Comparison of ENCODE assay signal across 8 cellular contexts in the genomic region with DNA sequence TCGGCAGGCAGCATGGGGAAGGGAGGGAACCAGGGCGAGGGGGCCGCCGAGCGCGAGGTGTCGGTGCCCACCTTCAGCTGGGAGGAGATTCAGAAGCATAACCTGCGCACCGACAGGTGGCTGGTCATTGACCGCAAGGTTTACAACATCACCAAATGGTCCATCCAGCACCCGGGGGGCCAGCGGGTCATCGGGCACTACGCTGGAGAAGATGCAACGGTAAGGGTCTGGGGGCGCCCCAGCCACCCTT. TPM values are rescaled to one million over a fixed set of nuclear protein-coding genes. Genes with fewer than 3 reads are reported as not detected.
DNase-seq lines count a peak whose midpoint lies in the region; TF ChIP-seq lines count a peak whose summit lies in the region.

No MANE protein-coding gene starts in this region.

- WGBS in trophoblast cell (ENCODE audit: extremely low coverage, insufficient coverage, insufficient read length): no CpG with 5 or more reads among the region's 16 CpGs

- peak overlapping the region; percentile 94 for H3K4me2 ChIP-seq in trophoblast cell (ENCODE audit: low read length)

- peak overlapping the region; percentile 96 for H3K18ac ChIP-seq in trophoblast cell (ENCODE audit: low read length)

- H2AFZ ChIP-seq in trophoblast cell (ENCODE audit: insufficient read depth, low read length, poor library complexity): peak overlapping the region; percentile 68

- H4K91ac ChIP-seq in trophoblast cell (ENCODE audit: low read depth, low read length): peak overlapping the region; percentile 93

- DNase-seq in GM12864 (ENCODE audit: low read depth): no peak
- DNase-seq in MG63: no peak
- no peak for DNase-seq in epithelial cell of prostate (ENCODE audit: low read depth, low spot score)
- no peak for DNase-seq in trophoblast cell
- no peak for DNase-seq in RPMI8226
- no peak for DNase-seq in NCI-H1930 (lab: John Stamatoyannopoulos, UW)
- DNase-seq in OCI-M1 (lab: John Stamatoyannopoulos, UW): no peak
- DNase-seq in NCI-H1417 (lab: John Stamatoyannopoulos, UW): no peak

- peak overlapping the region; percentile 50 for H2BK120ac ChIP-seq in trophoblast cell (ENCODE audit: insufficient read depth, low read length, poor library complexity)

- peaks cover 39% of the 10 kb centered on the region for H3K79me2 ChIP-seq in trophoblast cell (ENCODE audit: control insufficient read depth, insufficient read depth, low read length, poor library complexity)

- TF ChIP-seq CTCF in GM12864 (IDR thresholded peaks at IDR 0.05; ENCODE audit: low read depth, low read length, missing control alignments): no peak

- H3K9ac ChIP-seq in trophoblast cell (ENCODE audit: low read length): peak overlapping the region; percentile 91

- H3K36me3 ChIP-seq in MG63: no peaks in the 10 kb centered on the region
- H3K36me3 ChIP-seq in trophoblast cell (ENCODE audit: control insufficient read depth in 1 of 2, insufficient read depth in 2 of 2, low read length in 2 of 2): peaks cover 18 to 20% of the 10 kb centered on the region in 2 experiments

- H3K9me3 ChIP-seq in MG63: no peaks in the 10 kb centered on the region
- no peaks in the 10 kb centered on the region for H3K9me3 ChIP-seq in trophoblast cell (ENCODE audit: insufficient read depth, low read depth, low read length)

- H4K8ac ChIP-seq in trophoblast cell (ENCODE audit: low read depth, low read length): peak overlapping the region; percentile 82

- H3K4me3 ChIP-seq in GM12864 (ENCODE audit: low read depth, low read length) (peak overlapping the region; percentile 71), MG63 (peak overlapping the region; percentile 37), trophoblast cell (ENCODE audit: low read depth, low read length) (peak overlapping the region; percentile 92)

- H3K79me1 ChIP-seq in trophoblast cell (ENCODE audit: low read length): peaks cover 26% of the 10 kb centered on the region

- H4K12ac ChIP-seq in trophoblast cell (ENCODE audit: low read depth, low read length): peak overlapping the region; percentile 76

- peak overlapping the region; percentile 87 for H3K4ac ChIP-seq in trophoblast cell (ENCODE audit: low read depth, low read length)

- H2BK12ac ChIP-seq in trophoblast cell (ENCODE audit: low read length): no peak overlapping the region

- H3K4me1 ChIP-seq in trophoblast cell (ENCODE audit: control insufficient read depth in 1 of 2, insufficient read depth in 2 of 2, low read length in 2 of 2): peaks cover 6 to 35% of the 10 kb centered on the region in 2 experiments

- H2AK5ac ChIP-seq in trophoblast cell (ENCODE audit: low read length): peak overlapping the region; percentile 27

- peak overlapping the region; percentile 83 for H3K14ac ChIP-seq in trophoblast cell (ENCODE audit: low read length)

- H3K23ac ChIP-seq in trophoblast cell (ENCODE audit: low read length): no peak overlapping the region

- peaks cover 14% of the 10 kb centered on the region; the same call in 1 of the 2 replicates for H3K27me3 ChIP-seq in MG63
- H3K27me3 ChIP-seq in trophoblast cell (ENCODE audit: insufficient read depth, low read length): no peaks in the 10 kb centered on the region

- H2BK5ac ChIP-seq in trophoblast cell (ENCODE audit: low read depth, low read length, poor library complexity): peak overlapping the region; percentile 32

- H3K27ac ChIP-seq in epithelial cell of prostate (peak overlapping the region; percentile 31), trophoblast cell (ENCODE audit: low read depth, low read length) (peak overlapping the region; percentile 93)

RNA-seq across cellular contexts. Expression of a gene that starts 0.2 kb away (rescaled TPM):
- 8.1 and 22.6 TPM in 2 replicates for total RNA-seq in MG63 (2014; rRNA removed; shearing (Covaris generic); ENCODE audit: low replicate concordance)
- polyA plus RNA-seq in trophoblast cell (2013): 538 and 565 TPM in 2 replicates

RNA-seq across cellular contexts. Expression of a gene that starts 11.5 kb away (rescaled TPM):
- 25.4 and 28.3 TPM in 2 replicates for total RNA-seq in MG63 (2014; rRNA removed; shearing (Covaris generic); ENCODE audit: low replicate concordance)
- 83.8 and 84.0 TPM in 2 replicates for polyA plus RNA-seq in trophoblast cell (2013)

RNA-seq across cellular contexts. Expression of a gene that starts 35.6 kb away (rescaled TPM):
- 80.9 and 85.7 TPM in 2 replicates for total RNA-seq in MG63 (2014; rRNA removed; shearing (Covaris generic); ENCODE audit: low replicate concordance)
- 53.9 and 58.2 TPM in 2 replicates for polyA plus RNA-seq in trophoblast cell (2013)

RNA-seq across cellular contexts. Expression of a gene that starts 35.9 kb away (rescaled TPM):
- 61.8 and 88.7 TPM in 2 replicates for total RNA-seq in MG63 (2014; rRNA removed; shearing (Covaris generic); ENCODE audit: low replicate concordance)
- 246 and 256 TPM in 2 replicates for polyA plus RNA-seq in trophoblast cell (2013)

Comparison
In these comparisons a context has a peak if more than half of its experiments do, and no peak if none do; other contexts are left out.
1. H3K4me3 ChIP-seq: peak in every context shown above with its lines; median percentile 92 in trophoblast cell; 71 in GM12864; 37 in MG63.